In the genomic region with DNA sequence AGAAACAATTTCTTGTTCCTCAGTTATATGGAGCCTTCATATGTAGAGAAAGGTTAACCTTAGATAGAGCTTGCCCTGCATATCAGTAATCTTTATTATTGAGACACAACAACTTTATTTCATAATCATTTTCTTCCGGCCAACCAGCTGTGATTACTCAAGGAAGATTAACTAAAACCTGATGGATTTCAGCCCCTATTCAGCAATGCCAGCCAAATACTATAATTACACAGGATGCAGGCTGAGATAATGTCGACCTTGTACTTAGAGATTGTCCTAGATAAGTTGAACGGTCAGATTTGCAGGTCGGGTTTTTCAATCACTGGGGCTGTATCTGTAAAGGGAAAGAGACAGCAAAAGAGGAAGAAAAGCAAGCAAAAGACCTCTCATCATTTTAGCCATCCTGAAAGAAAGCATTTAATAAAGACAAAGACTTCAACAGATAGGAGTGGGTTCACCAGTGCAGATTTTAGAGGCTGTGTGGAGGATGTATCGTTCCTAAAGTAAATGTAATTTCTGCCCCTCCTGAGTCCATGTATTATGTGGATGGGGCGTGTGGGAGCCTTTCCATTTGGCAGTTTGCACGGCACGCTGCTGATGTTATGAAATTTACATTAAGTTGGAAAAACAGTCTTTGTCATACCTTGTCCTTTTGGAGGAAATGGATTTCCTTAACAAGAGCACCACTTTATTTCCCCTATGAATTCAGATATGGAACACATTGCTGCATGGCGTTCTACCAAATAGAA, we compare ENCODE assay signal across 1 cellular context.
A peak's percentile ranks its signal among the peaks of the same experiment; 100 is the strongest.
TF ChIP-seq lines count a peak whose summit lies in the region.

No MANE protein-coding gene starts in this region.

TF ChIP-seq in HepG2, 621 proteins besides CTCF, POLR2A, EP300 and RAD21 (continued from another document and continues in another):
- TF ChIP-seq, protein P1, sequence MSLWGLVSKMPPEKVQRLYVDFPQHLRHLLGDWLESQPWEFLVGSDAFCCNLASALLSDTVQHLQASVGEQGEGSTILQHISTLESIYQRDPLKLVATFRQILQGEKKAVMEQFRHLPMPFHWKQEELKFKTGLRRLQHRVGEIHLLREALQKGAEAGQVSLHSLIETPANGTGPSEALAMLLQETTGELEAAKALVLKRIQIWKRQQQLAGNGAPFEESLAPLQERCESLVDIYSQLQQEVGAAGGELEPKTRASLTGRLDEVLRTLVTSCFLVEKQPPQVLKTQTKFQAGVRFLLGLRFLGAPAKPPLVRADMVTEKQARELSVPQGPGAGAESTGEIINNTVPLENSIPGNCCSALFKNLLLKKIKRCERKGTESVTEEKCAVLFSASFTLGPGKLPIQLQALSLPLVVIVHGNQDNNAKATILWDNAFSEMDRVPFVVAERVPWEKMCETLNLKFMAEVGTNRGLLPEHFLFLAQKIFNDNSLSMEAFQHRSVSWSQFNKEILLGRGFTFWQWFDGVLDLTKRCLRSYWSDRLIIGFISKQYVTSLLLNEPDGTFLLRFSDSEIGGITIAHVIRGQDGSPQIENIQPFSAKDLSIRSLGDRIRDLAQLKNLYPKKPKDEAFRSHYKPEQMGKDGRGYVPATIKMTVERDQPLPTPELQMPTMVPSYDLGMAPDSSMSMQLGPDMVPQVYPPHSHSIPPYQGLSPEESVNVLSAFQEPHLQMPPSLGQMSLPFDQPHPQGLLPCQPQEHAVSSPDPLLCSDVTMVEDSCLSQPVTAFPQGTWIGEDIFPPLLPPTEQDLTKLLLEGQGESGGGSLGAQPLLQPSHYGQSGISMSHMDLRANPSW (CRISPR knock-in tag; IDR thresholded peaks at IDR 0.05; ENCODE audit: borderline replicate concordance) = 0 out of 2 replicates have a peak, but pooled peaks have one; percentile 25
- TF ChIP-seq FOXP1 (IDR thresholded peaks at IDR 0.05) (no peak), FOXP1 (CRISPR knock-in tag; IDR thresholded peaks at IDR 0.05) (peak; percentile 49; the same call in 1 of the 2 replicates), TBX2 (CRISPR knock-in tag; IDR thresholded peaks at IDR 0.05; ENCODE audit: borderline replicate concordance) (peak; percentile 68; the same call in 1 of the 2 replicates), MED1 (CRISPR knock-in tag; IDR thresholded peaks at IDR 0.05) (peak; percentile 85), FOXJ3 (CRISPR knock-in tag; IDR thresholded peaks at IDR 0.05; ENCODE audit: borderline replicate concordance) (peak; percentile 70; the same call in 1 of the 2 replicates), SATB2 (CRISPR knock-in tag; IDR thresholded peaks at IDR 0.05) (no peak), ZNF296 (CRISPR knock-in tag; conservative IDR thresholded peaks at IDR 0.05) (no peak), PHF21A (CRISPR knock-in tag; IDR thresholded peaks at IDR 0.05) (peak; percentile 66; the same call in 1 of the 2 replicates), MXI1 (IDR thresholded peaks at IDR 0.05; ENCODE audit: borderline replicate concordance, low read depth, low read length) (no peak), TOE1 (CRISPR knock-in tag; IDR thresholded peaks at IDR 0.05) (no peak), GATA4 (IDR thresholded peaks at IDR 0.05; ENCODE audit: borderline replicate concordance, low read depth) (peak; percentile 82), SOX13 (IDR thresholded peaks at IDR 0.05) (0 out of 2 replicates have a peak, but pooled peaks have one; percentile 34), SOX13 (CRISPR knock-in tag; conservative IDR thresholded peaks at IDR 0.05 in 1 of 2, IDR thresholded peaks at IDR 0.05 in 1 of 2) (peak in 1 of 2 experiments; percentile 70; a peak in 2 of 4 replicates), ZNF605 (CRISPR knock-in tag; IDR thresholded peaks at IDR 0.05) (no peak), MIXL1 (CRISPR knock-in tag; IDR thresholded peaks at IDR 0.05) (peak; percentile 58), ZSCAN29 (CRISPR knock-in tag; conservative IDR thresholded peaks at IDR 0.05) (no peak; the same call in 1 of the 2 replicates), BCL6 (CRISPR knock-in tag; IDR thresholded peaks at IDR 0.05) (peak; percentile 34; the same call in 1 of the 2 replicates), NR2F6 (IDR thresholded peaks at IDR 0.05) (0 out of 2 replicates have a peak, but pooled peaks have one; percentile 14), NR2F6 (CRISPR knock-in tag; IDR thresholded peaks at IDR 0.05) (no peak), ZNF274 (CRISPR knock-in tag; IDR thresholded peaks at IDR 0.05) (no peak), TARDBP (CRISPR knock-in tag; IDR thresholded peaks at IDR 0.05) (peak; percentile 43; the same call in 1 of the 2 replicates), SIX1 (CRISPR knock-in tag; IDR thresholded peaks at IDR 0.05; ENCODE audit: borderline replicate concordance) (peak; percentile 17; the same call in 1 of the 2 replicates), MTA3 (CRISPR knock-in tag; IDR thresholded peaks at IDR 0.05) (no peak), ATF7 (IDR thresholded peaks at IDR 0.05) (no peak), ATF7 (CRISPR knock-in tag; IDR thresholded peaks at IDR 0.05) (no peak), HNF4A (CRISPR knock-in tag; IDR thresholded peaks at IDR 0.05) (peak; percentile 74), MEF2D (CRISPR knock-in tag; IDR thresholded peaks at IDR 0.05) (0 out of 2 replicates have a peak, but pooled peaks have one; percentile 29), ZNF746 (CRISPR knock-in tag; IDR thresholded peaks at IDR 0.05) (no peak), ZNF326 (CRISPR knock-in tag; IDR thresholded peaks at IDR 0.05; ENCODE audit: borderline replicate concordance) (no peak), ZNF616 (CRISPR knock-in tag; IDR thresholded peaks at IDR 0.05; ENCODE audit: low read depth) (no peak)
- TF ChIP-seq, protein P2, sequence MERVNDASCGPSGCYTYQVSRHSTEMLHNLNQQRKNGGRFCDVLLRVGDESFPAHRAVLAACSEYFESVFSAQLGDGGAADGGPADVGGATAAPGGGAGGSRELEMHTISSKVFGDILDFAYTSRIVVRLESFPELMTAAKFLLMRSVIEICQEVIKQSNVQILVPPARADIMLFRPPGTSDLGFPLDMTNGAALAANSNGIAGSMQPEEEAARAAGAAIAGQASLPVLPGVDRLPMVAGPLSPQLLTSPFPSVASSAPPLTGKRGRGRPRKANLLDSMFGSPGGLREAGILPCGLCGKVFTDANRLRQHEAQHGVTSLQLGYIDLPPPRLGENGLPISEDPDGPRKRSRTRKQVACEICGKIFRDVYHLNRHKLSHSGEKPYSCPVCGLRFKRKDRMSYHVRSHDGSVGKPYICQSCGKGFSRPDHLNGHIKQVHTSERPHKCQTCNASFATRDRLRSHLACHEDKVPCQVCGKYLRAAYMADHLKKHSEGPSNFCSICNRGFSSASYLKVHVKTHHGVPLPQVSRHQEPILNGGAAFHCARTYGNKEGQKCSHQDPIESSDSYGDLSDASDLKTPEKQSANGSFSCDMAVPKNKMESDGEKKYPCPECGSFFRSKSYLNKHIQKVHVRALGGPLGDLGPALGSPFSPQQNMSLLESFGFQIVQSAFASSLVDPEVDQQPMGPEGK (CRISPR knock-in tag; IDR thresholded peaks at IDR 0.05) = 0 out of 2 replicates have a peak, but pooled peaks have one; percentile 17
- TF ChIP-seq, protein P3, sequence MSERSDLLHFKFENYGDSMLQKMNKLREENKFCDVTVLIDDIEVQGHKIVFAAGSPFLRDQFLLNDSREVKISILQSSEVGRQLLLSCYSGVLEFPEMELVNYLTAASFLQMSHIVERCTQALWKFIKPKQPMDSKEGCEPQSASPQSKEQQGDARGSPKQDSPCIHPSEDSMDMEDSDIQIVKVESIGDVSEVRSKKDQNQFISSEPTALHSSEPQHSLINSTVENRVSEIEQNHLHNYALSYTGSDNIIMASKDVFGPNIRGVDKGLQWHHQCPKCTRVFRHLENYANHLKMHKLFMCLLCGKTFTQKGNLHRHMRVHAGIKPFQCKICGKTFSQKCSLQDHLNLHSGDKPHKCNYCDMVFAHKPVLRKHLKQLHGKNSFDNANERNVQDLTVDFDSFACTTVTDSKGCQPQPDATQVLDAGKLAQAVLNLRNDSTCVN (CRISPR knock-in tag; IDR thresholded peaks at IDR 0.05; ENCODE audit: borderline replicate concordance) = no peak
- TF ChIP-seq, protein P4, sequence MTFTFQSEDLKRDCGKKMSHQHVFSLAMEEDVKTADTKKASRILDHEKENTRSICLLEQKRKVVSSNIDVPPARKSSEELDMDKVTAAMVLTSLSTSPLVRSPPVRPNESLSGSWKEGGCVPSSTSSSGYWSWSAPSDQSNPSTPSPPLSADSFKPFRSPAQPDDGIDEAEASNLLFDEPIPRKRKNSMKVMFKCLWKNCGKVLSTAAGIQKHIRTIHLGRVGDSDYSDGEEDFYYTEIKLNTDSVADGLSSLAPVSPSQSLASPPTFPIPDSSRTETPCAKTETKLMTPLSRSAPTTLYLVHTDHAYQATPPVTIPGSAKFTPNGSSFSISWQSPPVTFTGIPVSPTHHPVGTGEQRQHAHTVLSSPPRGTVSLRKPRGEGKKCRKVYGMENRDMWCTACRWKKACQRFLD (CRISPR knock-in tag; IDR thresholded peaks at IDR 0.05; ENCODE audit: borderline replicate concordance) = no peak
- TF ChIP-seq, protein P5, sequence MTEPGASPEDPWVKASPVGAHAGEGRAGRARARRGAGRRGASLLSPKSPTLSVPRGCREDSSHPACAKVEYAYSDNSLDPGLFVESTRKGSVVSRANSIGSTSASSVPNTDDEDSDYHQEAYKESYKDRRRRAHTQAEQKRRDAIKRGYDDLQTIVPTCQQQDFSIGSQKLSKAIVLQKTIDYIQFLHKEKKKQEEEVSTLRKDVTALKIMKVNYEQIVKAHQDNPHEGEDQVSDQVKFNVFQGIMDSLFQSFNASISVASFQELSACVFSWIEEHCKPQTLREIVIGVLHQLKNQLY (CRISPR knock-in tag; IDR thresholded peaks at IDR 0.05) = 0 out of 2 replicates have a peak, but pooled peaks have one; percentile 11
- TF ChIP-seq, protein P6, sequence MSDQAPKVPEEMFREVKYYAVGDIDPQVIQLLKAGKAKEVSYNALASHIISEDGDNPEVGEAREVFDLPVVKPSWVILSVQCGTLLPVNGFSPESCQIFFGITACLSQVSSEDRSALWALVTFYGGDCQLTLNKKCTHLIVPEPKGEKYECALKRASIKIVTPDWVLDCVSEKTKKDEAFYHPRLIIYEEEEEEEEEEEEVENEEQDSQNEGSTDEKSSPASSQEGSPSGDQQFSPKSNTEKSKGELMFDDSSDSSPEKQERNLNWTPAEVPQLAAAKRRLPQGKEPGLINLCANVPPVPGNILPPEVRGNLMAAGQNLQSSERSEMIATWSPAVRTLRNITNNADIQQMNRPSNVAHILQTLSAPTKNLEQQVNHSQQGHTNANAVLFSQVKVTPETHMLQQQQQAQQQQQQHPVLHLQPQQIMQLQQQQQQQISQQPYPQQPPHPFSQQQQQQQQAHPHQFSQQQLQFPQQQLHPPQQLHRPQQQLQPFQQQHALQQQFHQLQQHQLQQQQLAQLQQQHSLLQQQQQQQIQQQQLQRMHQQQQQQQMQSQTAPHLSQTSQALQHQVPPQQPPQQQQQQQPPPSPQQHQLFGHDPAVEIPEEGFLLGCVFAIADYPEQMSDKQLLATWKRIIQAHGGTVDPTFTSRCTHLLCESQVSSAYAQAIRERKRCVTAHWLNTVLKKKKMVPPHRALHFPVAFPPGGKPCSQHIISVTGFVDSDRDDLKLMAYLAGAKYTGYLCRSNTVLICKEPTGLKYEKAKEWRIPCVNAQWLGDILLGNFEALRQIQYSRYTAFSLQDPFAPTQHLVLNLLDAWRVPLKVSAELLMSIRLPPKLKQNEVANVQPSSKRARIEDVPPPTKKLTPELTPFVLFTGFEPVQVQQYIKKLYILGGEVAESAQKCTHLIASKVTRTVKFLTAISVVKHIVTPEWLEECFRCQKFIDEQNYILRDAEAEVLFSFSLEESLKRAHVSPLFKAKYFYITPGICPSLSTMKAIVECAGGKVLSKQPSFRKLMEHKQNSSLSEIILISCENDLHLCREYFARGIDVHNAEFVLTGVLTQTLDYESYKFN (CRISPR knock-in tag; conservative IDR thresholded peaks at IDR 0.05) = peak; percentile 81
- TF ChIP-seq, protein P7, sequence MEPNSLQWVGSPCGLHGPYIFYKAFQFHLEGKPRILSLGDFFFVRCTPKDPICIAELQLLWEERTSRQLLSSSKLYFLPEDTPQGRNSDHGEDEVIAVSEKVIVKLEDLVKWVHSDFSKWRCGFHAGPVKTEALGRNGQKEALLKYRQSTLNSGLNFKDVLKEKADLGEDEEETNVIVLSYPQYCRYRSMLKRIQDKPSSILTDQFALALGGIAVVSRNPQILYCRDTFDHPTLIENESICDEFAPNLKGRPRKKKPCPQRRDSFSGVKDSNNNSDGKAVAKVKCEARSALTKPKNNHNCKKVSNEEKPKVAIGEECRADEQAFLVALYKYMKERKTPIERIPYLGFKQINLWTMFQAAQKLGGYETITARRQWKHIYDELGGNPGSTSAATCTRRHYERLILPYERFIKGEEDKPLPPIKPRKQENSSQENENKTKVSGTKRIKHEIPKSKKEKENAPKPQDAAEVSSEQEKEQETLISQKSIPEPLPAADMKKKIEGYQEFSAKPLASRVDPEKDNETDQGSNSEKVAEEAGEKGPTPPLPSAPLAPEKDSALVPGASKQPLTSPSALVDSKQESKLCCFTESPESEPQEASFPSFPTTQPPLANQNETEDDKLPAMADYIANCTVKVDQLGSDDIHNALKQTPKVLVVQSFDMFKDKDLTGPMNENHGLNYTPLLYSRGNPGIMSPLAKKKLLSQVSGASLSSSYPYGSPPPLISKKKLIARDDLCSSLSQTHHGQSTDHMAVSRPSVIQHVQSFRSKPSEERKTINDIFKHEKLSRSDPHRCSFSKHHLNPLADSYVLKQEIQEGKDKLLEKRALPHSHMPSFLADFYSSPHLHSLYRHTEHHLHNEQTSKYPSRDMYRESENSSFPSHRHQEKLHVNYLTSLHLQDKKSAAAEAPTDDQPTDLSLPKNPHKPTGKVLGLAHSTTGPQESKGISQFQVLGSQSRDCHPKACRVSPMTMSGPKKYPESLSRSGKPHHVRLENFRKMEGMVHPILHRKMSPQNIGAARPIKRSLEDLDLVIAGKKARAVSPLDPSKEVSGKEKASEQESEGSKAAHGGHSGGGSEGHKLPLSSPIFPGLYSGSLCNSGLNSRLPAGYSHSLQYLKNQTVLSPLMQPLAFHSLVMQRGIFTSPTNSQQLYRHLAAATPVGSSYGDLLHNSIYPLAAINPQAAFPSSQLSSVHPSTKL (CRISPR knock-in tag; IDR thresholded peaks at IDR 0.05) = peak; percentile 69; the same call in 1 of the 2 replicates
- TF ChIP-seq, protein P8, sequence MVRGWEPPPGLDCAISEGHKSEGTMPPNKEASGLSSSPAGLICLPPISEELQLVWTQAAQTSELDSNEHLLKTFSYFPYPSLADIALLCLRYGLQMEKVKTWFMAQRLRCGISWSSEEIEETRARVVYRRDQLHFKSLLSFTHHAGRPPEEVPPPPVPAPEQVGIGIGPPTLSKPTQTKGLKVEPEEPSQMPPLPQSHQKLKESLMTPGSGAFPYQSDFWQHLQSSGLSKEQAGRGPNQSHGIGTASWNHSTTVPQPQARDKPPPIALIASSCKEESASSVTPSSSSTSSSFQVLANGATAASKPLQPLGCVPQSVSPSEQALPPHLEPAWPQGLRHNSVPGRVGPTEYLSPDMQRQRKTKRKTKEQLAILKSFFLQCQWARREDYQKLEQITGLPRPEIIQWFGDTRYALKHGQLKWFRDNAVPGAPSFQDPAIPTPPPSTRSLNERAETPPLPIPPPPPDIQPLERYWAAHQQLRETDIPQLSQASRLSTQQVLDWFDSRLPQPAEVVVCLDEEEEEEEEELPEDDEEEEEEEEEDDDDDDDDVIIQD (CRISPR knock-in tag; IDR thresholded peaks at IDR 0.05; ENCODE audit: low read depth) = peak; percentile 31; the same call in 1 of the 2 replicates
